Comparison of ENCODE assay signal across 8 cellular contexts in the genomic region with DNA sequence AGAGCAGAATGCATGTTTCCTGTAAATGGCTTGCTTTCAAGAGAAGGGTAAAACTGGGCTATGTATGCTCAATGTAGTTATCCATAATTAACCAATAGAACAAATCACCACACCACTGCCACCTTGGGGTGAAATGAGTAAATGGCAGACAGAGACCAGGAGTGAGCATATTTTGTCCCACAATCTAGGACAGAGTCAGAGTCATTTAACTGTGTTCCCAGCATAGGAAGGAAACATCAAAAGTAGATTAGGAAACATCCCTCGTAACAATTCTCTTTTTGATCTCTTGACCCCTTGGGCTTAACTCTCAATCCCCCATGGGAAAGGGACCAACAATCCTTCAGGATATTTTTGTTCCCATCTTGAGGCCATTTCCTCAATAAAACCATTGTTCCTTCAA.
A peak's percentile ranks its signal among the peaks of the same experiment; 100 is the strongest.
DNase-seq lines count a peak whose midpoint lies in the region; ATAC-seq and FAIRE-seq lines count a peak whose summit lies in the region.

No MANE protein-coding gene starts in this region.

- H3K9me3 Mint-ChIP-seq in activated CD4-positive, alpha-beta memory T cell treated with anti-CD3 and anti-CD28 coated beads for 36 hours, result no peaks in the 10 kb centered on the region

- H3K27me3 Mint-ChIP-seq in activated CD4-positive, alpha-beta memory T cell treated with anti-CD3 and anti-CD28 coated beads for 36 hours, result no peaks in the 10 kb centered on the region

- CTCF ChIA-PET in activated CD4-positive, alpha-beta memory T cell treated with anti-CD3 and anti-CD28 coated beads for 36 hours (lab: Charles Lee), result interaction anchor here (0.7 to 7.4 kb wide), 6 partner anchors 11 to 353 kb away, joined by 3 to 55 read pairs (median 12); no protein-coding TSS in a partner anchor

- H3K36me3 Mint-ChIP-seq in activated CD4-positive, alpha-beta memory T cell treated with anti-CD3 and anti-CD28 coated beads for 36 hours, result no peaks in the 10 kb centered on the region

- peak; percentile 90 for FAIRE-seq in GM18507 (lab: Jason Lieb, UNC)

- ATAC-seq in HG02981 (IDR thresholded peaks at IDR 0.05; ENCODE audit: unreplicated experiment), result peak; percentile 84

- intact Hi-C loops in activated CD4-positive, alpha-beta memory T cell treated with anti-CD3 and anti-CD28 coated beads for 36 hours (cut with micrococcal nuclease), result loop anchor here (1.0 to 5.0 kb wide), 5 partner anchors 118 to 349 kb away; partner anchors contain the start of genes NHLRC3 and PROSER1

- peaks cover 19% of the 10 kb centered on the region for H3K4me1 Mint-ChIP-seq in activated CD4-positive, alpha-beta memory T cell treated with anti-CD3 and anti-CD28 coated beads for 36 hours (ENCODE audit: low read depth)

- no peak overlapping the region for H3K27ac Mint-ChIP-seq in activated CD4-positive, alpha-beta memory T cell treated with anti-CD3 and anti-CD28 coated beads for 36 hours

- no peak overlapping the region for H3K4me3 Mint-ChIP-seq in activated CD4-positive, alpha-beta memory T cell treated with anti-CD3 and anti-CD28 coated beads for 36 hours

- DNase-seq in Ammon's horn (ENCODE audit: low spot score) (peak; percentile 73), GM18507 (ENCODE audit: extremely low spot score, insufficient read length, low read depth) (peak; percentile 15), NCI-H187 treated with DMSO at 0.1 percent for 48 hours (lab: John Stamatoyannopoulos, UW) (peak; percentile 44), foreskin melanocyte (peak; percentile 71), pons (ENCODE audit: low spot score) (peak; percentile 88), cortex of kidney (lab: John Stamatoyannopoulos, UW) (no peak)
- peak; percentile 63 for DNase-seq in activated CD4-positive, alpha-beta memory T cell treated with anti-CD3 and anti-CD28 coated beads for 36 hours

- POLR2A ChIA-PET in activated CD4-positive, alpha-beta memory T cell treated with anti-CD3 and anti-CD28 coated beads for 36 hours (lab: Charles Lee), result no interaction called here
